ENCODE assay signal across 22 cellular contexts in the genomic region with DNA sequence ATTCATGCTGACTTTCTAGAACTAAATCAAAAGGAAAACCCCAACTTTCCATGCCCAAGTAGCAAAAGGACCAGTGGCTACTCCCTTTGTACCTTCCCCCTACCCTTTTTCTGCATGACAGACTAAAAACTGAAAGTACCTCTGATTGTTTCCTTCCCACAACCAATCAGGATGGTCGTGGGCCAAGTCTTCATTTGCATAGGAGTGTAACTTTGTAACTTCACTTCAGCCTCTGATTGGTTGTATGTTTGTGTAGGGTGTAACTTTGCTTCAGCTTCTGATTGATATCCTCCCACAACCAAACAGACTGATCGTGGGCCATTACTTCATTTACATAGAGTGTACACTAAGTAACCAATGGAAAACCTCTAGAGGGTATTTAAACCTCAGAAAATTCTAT.
A peak's percentile ranks its signal among the peaks of the same experiment; 100 is the strongest.
DNase-seq lines count a peak whose midpoint lies in the region; ATAC-seq and TF ChIP-seq lines count a peak whose summit lies in the region.
"Had no signal": no experiment of that assay in that cellular context is flagged by ENCODE, and none has a peak within 500 bp of the region (broad histone marks: within the 10 kb centered on the region; RNA-seq: fewer than 3 reads in every experiment).

No MANE protein-coding gene starts in this region.

- H3K4ac ChIP-seq in IMR-90 (ENCODE audit: low read depth, low read length): no peak overlapping the region; the same call in 1 of the 2 replicates
- no peak overlapping the region for H3K4ac ChIP-seq in trophoblast cell (ENCODE audit: low read depth, low read length)

- no peaks in the 10 kb centered on the region for H3K4me1 ChIP-seq in breast epithelium
- H3K4me1 ChIP-seq in IMR-90 (ENCODE audit: control insufficient read depth, insufficient read depth, low read length): peaks cover 12% of the 10 kb centered on the region
- H3K4me1 ChIP-seq in trophoblast cell (ENCODE audit: control insufficient read depth in 1 of 2, insufficient read depth in 2 of 2, low read length in 2 of 2): no peaks in the 10 kb centered on the region

- peak overlapping the region; percentile 49; the same call in 1 of the 3 replicates for H2BK15ac ChIP-seq in IMR-90 (ENCODE audit: low read depth, low read length)

- H2AFZ ChIP-seq in IMR-90 (replicated peaks; ENCODE audit: low read length, poor library complexity) (no peak overlapping the region), trophoblast cell (ENCODE audit: insufficient read depth, low read length, poor library complexity) (no peak overlapping the region)

- dilution Hi-C loops in IMR-90 (cut with HindIII; ENCODE audit: low sequenced_read_pairs, unreplicated experiment): no loop called here

- no peaks in the 10 kb centered on the region for H3K27me3 Mint-ChIP-seq in MCF 10A (ENCODE audit: insufficient read depth, unreplicated experiment)

- H4K12ac ChIP-seq in trophoblast cell (ENCODE audit: low read depth, low read length): no peak overlapping the region

- H4K8ac ChIP-seq in IMR-90 (ENCODE audit: low read depth in 2 of 2, low read length in 2 of 2) (no peak overlapping the region), trophoblast cell (ENCODE audit: low read depth, low read length) (no peak overlapping the region)

- H3K9ac ChIP-seq in IMR-90 (ENCODE audit: low read depth, low read length): no peak overlapping the region
- H3K9ac ChIP-seq in trophoblast cell (ENCODE audit: low read length): no peak overlapping the region
- H3K9ac ChIP-seq: BLaER1 treated with 17β-estradiol and CSF1 and Interleukin-3, amounts not matched to agents 10 nM and 100 nM had no signal

- peaks cover 7% of the 10 kb centered on the region for H3K9me3 Mint-ChIP-seq in MCF 10A (ENCODE audit: unreplicated experiment)
- H3K9me3 Mint-ChIP-seq: CD4-positive, alpha-beta T cell had no signal

- no peak for TF ChIP-seq CTCF in MCF 10A (IDR thresholded peaks at IDR 0.05; ENCODE audit: unreplicated experiment)
- TF ChIP-seq CTCF in breast epithelium (IDR thresholded peaks at IDR 0.05): no peak
- no peak for TF ChIP-seq CTCF in IMR-90 (conservative IDR thresholded peaks at IDR 0.05; ENCODE audit: low read depth, low read length)
- TF ChIP-seq CTCF in foreskin fibroblast (IDR thresholded peaks at IDR 0.05; ENCODE audit: low read depth, low read length): no peak

- H3K27ac Mint-ChIP-seq in MCF 10A (ENCODE audit: low read depth, unreplicated experiment): peak overlapping the region; percentile 67
- H3K27ac Mint-ChIP-seq: CD4-positive, alpha-beta T cell had no signal

- no peak overlapping the region; the same call in 1 of the 2 replicates for H4K5ac ChIP-seq in IMR-90 (ENCODE audit: low read depth, low read length)

- peaks cover 7% of the 10 kb centered on the region; the same call in 1 of the 2 replicates for H3K9me1 ChIP-seq in IMR-90 (ENCODE audit: insufficient read depth, low read length)

- H3K27ac ChIP-seq in breast epithelium: no peak overlapping the region
- H3K27ac ChIP-seq in IMR-90 (ENCODE audit: insufficient read depth, low read length): no peak overlapping the region
- no peak overlapping the region for H3K27ac ChIP-seq in trophoblast cell (ENCODE audit: low read depth, low read length)
- H3K27ac ChIP-seq: BLaER1 treated with 17β-estradiol and CSF1 and Interleukin-3, amounts not matched to agents 10 nM and 100 nM; SJCRH30 had no signal

- H3K56ac ChIP-seq in IMR-90 (ENCODE audit: extremely low read depth, insufficient read depth, low read length): no peak overlapping the region

- H3K79me1 ChIP-seq in IMR-90 (ENCODE audit: low read depth in 1 of 2, low read length in 2 of 2) (peaks cover 5 to 20% of the 10 kb centered on the region in 2 experiments; a peak in 2 of 4 replicates), trophoblast cell (ENCODE audit: low read length) (peaks cover 2% of the 10 kb centered on the region)

- H3K79me2 ChIP-seq in trophoblast cell (ENCODE audit: control insufficient read depth, insufficient read depth, low read length, poor library complexity): no peaks in the 10 kb centered on the region

- H3K4me2 ChIP-seq in IMR-90 (ENCODE audit: low read depth, low read length): no peak overlapping the region
- no peak overlapping the region for H3K4me2 ChIP-seq in trophoblast cell (ENCODE audit: low read length)
- H3K4me2 ChIP-seq: BLaER1 treated with 17β-estradiol and CSF1 and Interleukin-3, amounts not matched to agents 10 nM and 100 nM had no signal

- no peaks in the 10 kb centered on the region for H4K20me1 ChIP-seq in IMR-90 (ENCODE audit: insufficient read depth, low read length)
- H4K20me1 ChIP-seq: BLaER1 treated with 17β-estradiol and CSF1 and Interleukin-3, amounts not matched to agents 10 nM and 100 nM had no signal

- DNase-seq in MCF 10A (ENCODE audit: unreplicated experiment) (no peak), breast epithelium (ENCODE audit: low spot score in 2 of 2) (no peak), IMR-90 (no peak), SK-MEL-5 (ENCODE audit: low read depth, low spot score) (peak; percentile 26), trophoblast cell (no peak), anterior cingulate cortex (lab: John Stamatoyannopoulos, UW) (no peak), foreskin fibroblast (no peak), SIG-M5 treated with dmso at 0.1 percent for 504 hours (lab: John Stamatoyannopoulos, UW; ENCODE audit: unreplicated experiment) (no peak)
- DNase-seq: 8988T; CD4-positive, alpha-beta T cell; EL; GDM1; GOT3; KBM-7; MG63; NCI-H1105 treated with DMSO at 0.1 percent for 48 hours; NCI-H1694; NCI-H2029 treated with DMSO at 0.1 percent for 48 hours; NCI-H526 treated with DMSO at 0.1 percent for 48 hours; SJCRH30 had no signal

- H3K27me3 ChIP-seq in breast epithelium: no peaks in the 10 kb centered on the region
- H3K27me3 ChIP-seq in IMR-90 (ENCODE audit: control insufficient read depth, insufficient read depth, low read length): no peaks in the 10 kb centered on the region
- H3K27me3 ChIP-seq in trophoblast cell (ENCODE audit: insufficient read depth, low read length): no peaks in the 10 kb centered on the region
- H3K27me3 ChIP-seq: BLaER1 treated with 17β-estradiol and CSF1 and Interleukin-3, amounts not matched to agents 10 nM and 100 nM; MG63; SJCRH30 had no signal

- H3K4me3 Mint-ChIP-seq in MCF 10A (ENCODE audit: unreplicated experiment): no peak overlapping the region
- H3K4me3 Mint-ChIP-seq: CD4-positive, alpha-beta T cell had no signal

- H3K23ac ChIP-seq in IMR-90 (ENCODE audit: low read depth, low read length) (no peak overlapping the region), trophoblast cell (ENCODE audit: low read length) (no peak overlapping the region)

- H3K14ac ChIP-seq in IMR-90 (replicated peaks; ENCODE audit: low read depth, low read length) (no peak overlapping the region), trophoblast cell (ENCODE audit: low read length) (no peak overlapping the region)

- H2BK12ac ChIP-seq in trophoblast cell (ENCODE audit: low read length): peak overlapping the region; percentile 40

- ATAC-seq in IMR-90 (ENCODE audit: low read depth): no peak

- H3K36me3 ChIP-seq in breast epithelium: no peaks in the 10 kb centered on the region
- no peaks in the 10 kb centered on the region for H3K36me3 ChIP-seq in IMR-90 (ENCODE audit: control insufficient read depth, insufficient read depth, low read length)
- H3K36me3 ChIP-seq in trophoblast cell (ENCODE audit: control insufficient read depth in 1 of 2, insufficient read depth in 2 of 2, low read length in 2 of 2): peaks cover 4% of the 10 kb centered on the region in 2 experiments
- H3K36me3 ChIP-seq: HAP-1 had no signal

- peaks cover 13% of the 10 kb centered on the region for H3K36me3 Mint-ChIP-seq in MCF 10A (ENCODE audit: insufficient read depth, unreplicated experiment)

- TF ChIP-seq RAD21 in IMR-90 (IDR thresholded peaks at IDR 0.05; ENCODE audit: low read length): no peak

- no peaks in the 10 kb centered on the region for H3K9me3 ChIP-seq in breast epithelium
- no peaks in the 10 kb centered on the region for H3K9me3 ChIP-seq in IMR-90 (ENCODE audit: control insufficient read depth, insufficient read depth, low read length)
- H3K9me3 ChIP-seq in trophoblast cell (ENCODE audit: insufficient read depth, low read depth, low read length): no peaks in the 10 kb centered on the region
- H3K9me3 ChIP-seq: HAP-1, MG63, SJCRH30 had no signal

- CTCF ChIA-PET in MCF 10A (lab: Yijun Ruan, JAX) (no interaction called here), IMR-90 (lab: Yijun Ruan, JAX) (interaction anchor here (0.7 kb wide), 1 partner anchor 1265 kb away, joined by 4 read pairs; no protein-coding TSS in a partner anchor)

- H2BK5ac ChIP-seq in IMR-90 (ENCODE audit: low read depth, low read length, poor library complexity, severe bottlenecking) (no peak overlapping the region), trophoblast cell (ENCODE audit: low read depth, low read length, poor library complexity) (no peak overlapping the region)

- TF ChIP-seq POLR2A in breast epithelium (IDR thresholded peaks at IDR 0.05) (no peak), IMR-90 (IDR thresholded peaks at IDR 0.05; ENCODE audit: low read depth, low read length) (no peak)

- H2BK120ac ChIP-seq in IMR-90 (ENCODE audit: low read depth, low read length): peak overlapping the region; percentile 20; the same call in 1 of the 2 replicates
- H2BK120ac ChIP-seq in trophoblast cell (ENCODE audit: insufficient read depth, low read length, poor library complexity): no peak overlapping the region

- POLR2A ChIA-PET in MCF 10A (lab: Yijun Ruan, JAX) (interaction anchor here (0.7 to 1.1 kb wide), 4 partner anchors 23 to 96 kb away, joined by 3 to 5 read pairs (median 4); no protein-coding TSS in a partner anchor), IMR-90 (lab: Charles Lee; ENCODE audit: unreplicated experiment) (no interaction called here)

- no peak overlapping the region for H2AK9ac ChIP-seq in IMR-90 (replicated peaks; ENCODE audit: low read depth, low read length, poor library complexity)

- in situ Hi-C loops in IMR-90 (cut with MboI; ENCODE audit: low sequenced_read_pairs) (loop anchor here (5.0 kb wide), 1 partner anchor 37 kb away; no protein-coding TSS in a partner anchor), SK-MEL-5 (cut with HindIII; ENCODE audit: low pct_unique_long_range_greater_than_20kb, low sequenced_read_pairs) (no loop called here)

- intact Hi-C loops in MCF 10A (cut with micrococcal nuclease): no loop called here
- intact Hi-C loops in breast epithelium (cut with DNase I; ENCODE audit: low total_unique reads): no loop called here
- intact Hi-C loops in IMR-90 (cut with micrococcal nuclease): no loop called here

- no peak overlapping the region for H2BK20ac ChIP-seq in IMR-90 (ENCODE audit: low read depth, low read length)

- no peak overlapping the region for H3K18ac ChIP-seq in IMR-90 (ENCODE audit: low read depth, low read length)
- no peak overlapping the region for H3K18ac ChIP-seq in trophoblast cell (ENCODE audit: low read length)

- WGBS in IMR-90 (ENCODE audit: extremely low coverage in 2 of 2, insufficient read length in 1 of 2), 2 experiments: no CpG with 5 or more reads among the region's 2 CpGs
- no CpG with 5 or more reads among the region's 2 CpGs for WGBS in trophoblast cell (ENCODE audit: extremely low coverage, insufficient coverage, insufficient read length)

- no peak overlapping the region for H4K91ac ChIP-seq in IMR-90 (ENCODE audit: insufficient read depth, low read depth, low read length)
- H4K91ac ChIP-seq in trophoblast cell (ENCODE audit: low read depth, low read length): no peak overlapping the region

- peaks cover 41% of the 10 kb centered on the region for H3K4me1 Mint-ChIP-seq in MCF 10A (ENCODE audit: insufficient read depth, unreplicated experiment)

- no peak overlapping the region for H3K4me3 ChIP-seq in breast epithelium
- H3K4me3 ChIP-seq in IMR-90 (ENCODE audit: insufficient read depth, low read depth, low read length): no peak overlapping the region
- H3K4me3 ChIP-seq in trophoblast cell (ENCODE audit: low read depth, low read length): no peak overlapping the region
- H3K4me3 ChIP-seq in foreskin fibroblast (ENCODE audit: low read depth in 1 of 2, low read length in 2 of 2): no peak overlapping the region
- H3K4me3 ChIP-seq: BLaER1 treated with 17β-estradiol and CSF1 and Interleukin-3, amounts not matched to agents 10 nM and 100 nM; HAP-1; MG63; SJCRH30 had no signal

- BruUV-seq in MCF 10A (replicated peaks; lab: Mats Ljungman, UMichigan) (no TSS peak), IMR-90 (replicated peaks; lab: Mats Ljungman, UMichigan) (no TSS peak)

- H2AK5ac ChIP-seq in IMR-90 (ENCODE audit: low read depth, low read length): no peak overlapping the region
- no peak overlapping the region for H2AK5ac ChIP-seq in trophoblast cell (ENCODE audit: low read length)
